23 cellular contexts compared by ENCODE assay signal in the genomic region with DNA sequence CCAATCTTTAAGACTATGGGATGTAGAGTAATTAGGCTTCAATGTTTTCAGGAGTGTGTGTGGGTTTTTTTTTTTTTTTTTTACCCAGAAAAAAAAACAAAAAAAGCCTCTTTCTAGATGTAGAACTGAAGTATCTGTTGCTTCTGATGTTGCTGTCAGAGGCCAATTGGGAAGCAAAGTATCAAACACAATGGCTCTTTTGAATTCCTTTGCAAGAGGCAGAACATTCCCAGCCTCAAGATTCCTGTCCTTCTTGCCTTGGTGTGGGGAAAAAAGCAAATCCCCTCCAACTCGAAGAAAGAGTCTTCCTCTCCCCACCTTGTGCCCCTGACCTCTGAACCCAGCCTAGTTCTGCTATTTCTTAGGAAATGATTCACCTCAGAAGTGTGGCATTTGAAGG.
"Had no signal": no experiment of that assay in that cellular context is flagged by ENCODE, and none has a peak within 500 bp of the region (broad histone marks: within the 10 kb centered on the region; RNA-seq: fewer than 3 reads in every experiment).

No MANE protein-coding gene starts in this region.

- H3K9me3 Mint-ChIP-seq: activated CD8-positive, alpha-beta T cell treated with anti-CD3 and anti-CD28 coated beads for 36 hours; activated naive CD4-positive, alpha-beta T cell treated with anti-CD3 and anti-CD28 coated beads, Interleukin-2, amount 10 ng/mL, durations not matched to agents 7 days and 5 days; activated naive CD8-positive, alpha-beta T cell treated with anti-CD3 and anti-CD28 coated beads, Interleukin-2, amount 10 ng/mL, durations not matched to agents 7 days and 5 days; activated T-cell treated with anti-CD3 and anti-CD28 coated beads, Interleukin-2, amount 50 U/mL, for 72 hours; activated T-helper 2 cell treated with anti-CD3 and anti-CD28 coated beads, Interferon-gamma antibody, Interleukin-2, Interleukin-4, amounts not matched to agents 10 μg/mL and 5 μg/mL and 100 μg/mL, durations not matched to agents 14 hours and 24 hours and 36 hours had no signal

- H3K9me3 ChIP-seq: adrenal gland, SJSA1 had no signal

- DNase-seq: activated CD4-positive, alpha-beta T cell treated with anti-CD3 and anti-CD28 coated beads for 4 hours; activated CD8-positive, alpha-beta memory T cell treated with anti-CD3 and anti-CD28 coated beads, Interleukin-2, amount 50 U/mL, for 4 hours; activated CD8-positive, alpha-beta T cell treated with anti-CD3 and anti-CD28 coated beads for 36 hours; activated gamma-delta T cell treated with Interleukin-2 at 50 U/mL for 16 hours; activated naive CD4-positive, alpha-beta T cell treated with anti-CD3 and anti-CD28 coated beads, Interleukin-2, amount 10 ng/mL, durations not matched to agents 7 days and 5 days; activated naive CD8-positive, alpha-beta T cell treated with anti-CD3 and anti-CD28 coated beads, Interleukin-2, amount 10 ng/mL, durations not matched to agents 7 days and 5 days; activated T-cell treated with anti-CD3 and anti-CD28 coated beads, Interleukin-2, amount 50 U/mL, for 72 hours; adrenal gland; anterior cingulate cortex; Kasumi-1; NCI-H1105 treated with DMSO at 0.1 percent for 48 hours; NCI-H1436 treated with DMSO at 0.1 percent for 48 hours; NCI-H187; NCI-H2081; NCI-H446; NCI-H524; PC-3; SHP77; T-helper 17 cell; T-helper 9 cell had no signal

- H3K27me3 ChIP-seq: adrenal gland, SJSA1 had no signal

- H3K36me3 Mint-ChIP-seq: activated naive CD4-positive, alpha-beta T cell treated with anti-CD3 and anti-CD28 coated beads, Interleukin-2, amount 10 ng/mL, durations not matched to agents 7 days and 5 days; activated naive CD8-positive, alpha-beta T cell treated with anti-CD3 and anti-CD28 coated beads, Interleukin-2, amount 10 ng/mL, durations not matched to agents 7 days and 5 days had no signal

- H3K36me3 ChIP-seq: adrenal gland, SJSA1 had no signal

- H3K4me3 Mint-ChIP-seq: activated CD8-positive, alpha-beta T cell treated with anti-CD3 and anti-CD28 coated beads for 36 hours; activated naive CD4-positive, alpha-beta T cell treated with anti-CD3 and anti-CD28 coated beads, Interleukin-2, amount 10 ng/mL, durations not matched to agents 7 days and 5 days; activated naive CD8-positive, alpha-beta T cell treated with anti-CD3 and anti-CD28 coated beads, Interleukin-2, amount 10 ng/mL, durations not matched to agents 7 days and 5 days; activated T-cell treated with anti-CD3 and anti-CD28 coated beads, Interleukin-2, amount 50 U/mL, for 72 hours; T-helper 17 cell had no signal

- H3K27ac ChIP-seq: adrenal gland, SJSA1 had no signal

- H3K4me3 ChIP-seq: adrenal gland, K562, SJSA1 had no signal

- H3K4me1 Mint-ChIP-seq: activated naive CD4-positive, alpha-beta T cell treated with anti-CD3 and anti-CD28 coated beads, Interleukin-2, amount 10 ng/mL, durations not matched to agents 7 days and 5 days; activated naive CD8-positive, alpha-beta T cell treated with anti-CD3 and anti-CD28 coated beads, Interleukin-2, amount 10 ng/mL, durations not matched to agents 7 days and 5 days; T-helper 17 cell had no signal

- ATAC-seq: activated CD8-positive, alpha-beta T cell treated with anti-CD3 and anti-CD28 coated beads for 36 hours; activated T-cell treated with anti-CD3 and anti-CD28 coated beads, Interleukin-2, amount 50 U/mL, for 72 hours; K562; PC-3; T-helper 17 cell had no signal

- H3K27ac Mint-ChIP-seq: activated CD8-positive, alpha-beta T cell treated with anti-CD3 and anti-CD28 coated beads for 36 hours; activated naive CD4-positive, alpha-beta T cell treated with anti-CD3 and anti-CD28 coated beads, Interleukin-2, amount 10 ng/mL, durations not matched to agents 7 days and 5 days; activated naive CD8-positive, alpha-beta T cell treated with anti-CD3 and anti-CD28 coated beads, Interleukin-2, amount 10 ng/mL, durations not matched to agents 7 days and 5 days; activated T-cell treated with anti-CD3 and anti-CD28 coated beads, Interleukin-2, amount 50 U/mL, for 72 hours; activated T-helper 2 cell treated with anti-CD3 and anti-CD28 coated beads, Interferon-gamma antibody, Interleukin-2, Interleukin-4, amounts not matched to agents 10 μg/mL and 5 μg/mL and 100 μg/mL, durations not matched to agents 14 hours and 24 hours and 36 hours; T-helper 17 cell had no signal

- H3K4me1 ChIP-seq: adrenal gland, SJSA1 had no signal
